In the genomic region with DNA sequence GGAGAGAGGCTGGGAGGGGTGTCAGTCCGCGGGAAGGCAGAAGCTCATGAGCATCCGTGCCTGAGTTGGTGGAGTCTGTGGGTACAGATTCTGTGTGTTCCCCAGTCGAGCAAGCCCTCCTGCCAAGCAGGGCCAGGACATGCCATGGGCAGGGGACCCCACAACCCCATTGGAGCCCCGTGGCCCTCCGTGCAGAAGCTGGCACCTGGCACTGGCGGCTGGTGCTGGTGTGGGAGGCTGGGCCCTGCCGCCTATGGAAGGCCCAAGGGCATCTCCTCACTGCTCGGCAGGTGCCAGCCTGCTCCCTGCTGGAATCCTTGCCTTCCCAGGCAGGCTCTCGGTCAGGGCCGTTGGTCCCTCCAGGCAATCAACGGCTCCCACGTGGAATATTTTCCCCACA, we compare ENCODE assay signal across 19 cellular contexts.
DNase-seq lines count a peak whose midpoint lies in the region; ATAC-seq and TF ChIP-seq lines count a peak whose summit lies in the region.
"Had no signal": no experiment of that assay in that cellular context is flagged by ENCODE, and none has a peak within 500 bp of the region (broad histone marks: within the 10 kb centered on the region; RNA-seq: fewer than 3 reads in every experiment).

No MANE protein-coding gene starts in this region.

- no peak for ATAC-seq in foreskin keratinocyte
- no peak for ATAC-seq in HG02973 (IDR thresholded peaks at IDR 0.05; ENCODE audit: unreplicated experiment)
- no peak for ATAC-seq in HG03571 (IDR thresholded peaks at IDR 0.05; ENCODE audit: unreplicated experiment)
- ATAC-seq: A549, K562, Right ventricle myocardium inferior had no signal

- DNase-seq in activated CD8-positive, alpha-beta memory T cell treated with anti-CD3 and anti-CD28 coated beads, Interleukin-2, amount 50 U/mL, for 48 hours, result peak; percentile 46
- DNase-seq in activated CD8-positive, alpha-beta memory T cell treated with anti-CD3 and anti-CD28 coated beads, Interleukin-2, amount 50 U/mL, for 4 hours, result no peak
- DNase-seq in NCI-H69 (lab: John Stamatoyannopoulos, UW), result peak; percentile 96
- DNase-seq in foreskin keratinocyte, result peak in 1 of 2 donors; percentile 8
- peak; percentile 62 for DNase-seq in spleen
- no peak for DNase-seq in left ventricle myocardium inferior
- DNase-seq: CD4-positive, CD25-positive, alpha-beta regulatory T cell; EL; GF-D8; MM.1S; NCI-H1048; NCI-H1930; NCI-H345; OCI-M1 had no signal

- H3K27ac ChIP-seq in foreskin keratinocyte, result no peak overlapping the region
- no peak overlapping the region for H3K27ac ChIP-seq in spleen
- H3K27ac ChIP-seq in left ventricle myocardium inferior (replicated peaks), result no peak overlapping the region
- H3K27ac ChIP-seq: A549 had no signal

- H3K4me1 ChIP-seq in foreskin keratinocyte (no peaks in the 10 kb centered on the region), spleen (no peaks in the 10 kb centered on the region), left ventricle myocardium inferior (no peaks in the 10 kb centered on the region)
- H3K4me1 ChIP-seq: A549 had no signal

- no peak overlapping the region for H3K4me3 ChIP-seq in spleen
- H3K4me3 ChIP-seq in left ventricle myocardium inferior, result no peak overlapping the region
- H3K4me3 ChIP-seq: A549, K562 had no signal

- TF ChIP-seq CTCF in foreskin keratinocyte (conservative IDR thresholded peaks at IDR 0.05) (peak; percentile 25), spleen (IDR thresholded peaks at IDR 0.05 in 8 of 11, conservative IDR thresholded peaks at IDR 0.05 in 3 of 11) (no peak), left ventricle myocardium inferior (IDR thresholded peaks at IDR 0.05; ENCODE audit: borderline replicate concordance) (no peak)

- H3K27me3 ChIP-seq in foreskin keratinocyte, result peaks cover 72% of the 10 kb centered on the region
- peaks cover 0 to 32% (median 0%) of the 10 kb centered on the region in 7 donors for H3K27me3 ChIP-seq in spleen (replicated peaks in 1 of 7)
- peaks cover 56% of the 10 kb centered on the region for H3K27me3 ChIP-seq in left ventricle myocardium inferior (ENCODE audit: low read depth)

- H3K9me3 ChIP-seq in spleen, result no peaks in the 10 kb centered on the region
- no peaks in the 10 kb centered on the region for H3K9me3 ChIP-seq in left ventricle myocardium inferior (replicated peaks)
- H3K9me3 ChIP-seq: A549 had no signal

- no peak for TF ChIP-seq POLR2A in spleen (IDR thresholded peaks at IDR 0.05)

- intact Hi-C loops in spleen (cut with DNase I; ENCODE audit: low total_unique reads), result loop anchor here (10.0 kb wide), 1 partner anchor 47 kb away; no protein-coding TSS in a partner anchor
- intact Hi-C loops in left ventricle myocardium inferior (cut with micrococcal nuclease), result no loop called here

- WGBS in spleen, 5 donors, result 87 to 93% (median 91%) methylated on average over 12 to 13 of the region's 13 CpGs

- H3K36me3 ChIP-seq in spleen, result no peaks in the 10 kb centered on the region
- no peaks in the 10 kb centered on the region for H3K36me3 ChIP-seq in left ventricle myocardium inferior

Comparison
In these comparisons a context has a peak if more than half of its experiments do, and no peak if none do; other contexts are left out.
1. DNase-seq: peak in activated CD8-positive, alpha-beta memory T cell treated with anti-CD3 and anti-CD28 coated beads, Interleukin-2, amount 50 U/mL, for 48 hours (single experiment), NCI-H69 (single experiment) and spleen (single experiment); none in activated CD8-positive, alpha-beta memory T cell treated with anti-CD3 and anti-CD28 coated beads, Interleukin-2, amount 50 U/mL, for 4 hours (single experiment) and left ventricle myocardium inferior (single experiment).